ENCODE assay signal across 8 cellular contexts in genomic region chr4:185203380-185204237, GRCh38. TPM values are rescaled to one million over a fixed set of nuclear protein-coding genes. Genes with fewer than 3 reads are reported as not detected.
A peak's percentile ranks its signal among the peaks of the same experiment; 100 is the strongest.
DNase-seq lines count a peak whose midpoint lies in the region; ATAC-seq and TF ChIP-seq lines count a peak whose summit lies in the region.

Gene CFAP97 (minus strand): TSS chr4:185204000. CDS start chr4:185191196, 12,804 bp downstream.

- no peaks in the 10 kb centered on the region for H3K36me3 ChIP-seq in KMS-11 (ENCODE audit: insufficient read depth)
- H3K36me3 ChIP-seq in neuronal stem cell (replicated peaks in 1 of 2; ENCODE audit: control insufficient read depth in 2 of 2, insufficient read depth in 2 of 2, low read length in 2 of 2): peaks cover 0 to 14% of the 10 kb centered on the region in 2 donors

- H4K20me1 ChIP-seq in KMS-11 (ENCODE audit: insufficient read depth): no peaks in the 10 kb centered on the region

- peak within 1 kb of the TSS; percentile 90 for H2AFZ ChIP-seq in KMS-11 (ENCODE audit: low read depth)
- H2AFZ ChIP-seq in neuronal stem cell (ENCODE audit: low read length): peak within 1 kb of the TSS; percentile 97

- H2AK5ac ChIP-seq in neuronal stem cell (ENCODE audit: low read depth, low read length): peak within 1 kb of the TSS; percentile 37

- peak within 1 kb of the TSS; percentile 87 for H2BK120ac ChIP-seq in neuronal stem cell (ENCODE audit: low read depth, low read length)

- peak within 1 kb of the TSS; percentile 85 for H3K23ac ChIP-seq in neuronal stem cell (ENCODE audit: low read depth, low read length, poor library complexity)

- DNase-seq in EH (ENCODE audit: low read depth) (peak; percentile 93), SK-MEL-5 (ENCODE audit: low read depth, low spot score) (peak; percentile 91), foreskin melanocyte (peak; percentile 84), neuronal stem cell (ENCODE audit: low spot score) (peak; percentile 52), stromal cell of bone marrow (ENCODE audit: low read depth) (peak; percentile 87)
- DNase-seq in activated naive CD4-positive, alpha-beta T cell (lab: John Stamatoyannopoulos, UW): peak; percentile 39 to 76 (median 54)

- H3K4ac ChIP-seq in neuronal stem cell (ENCODE audit: low read length): peak within 1 kb of the TSS; percentile 37

- H2BK15ac ChIP-seq in neuronal stem cell (ENCODE audit: low read length): peak within 1 kb of the TSS; percentile 49

- H3K4me1 ChIP-seq in KMS-11 (ENCODE audit: low read depth, poor library complexity, severe bottlenecking): peaks cover 35% of the 10 kb centered on the region
- H3K4me1 ChIP-seq in neuronal stem cell (ENCODE audit: control insufficient read depth in 2 of 2, insufficient read depth in 1 of 2, low read depth in 1 of 2, low read length in 2 of 2): peaks cover 6 to 10% of the 10 kb centered on the region in 2 donors

- peak within 1 kb of the TSS; percentile 98 for H3K18ac ChIP-seq in neuronal stem cell (ENCODE audit: low read length)

- H4K91ac ChIP-seq in neuronal stem cell (ENCODE audit: low read depth, low read length, poor library complexity): no peak within 1 kb of the TSS

- no peaks in the 10 kb centered on the region for H3K27me3 ChIP-seq in KMS-11 (ENCODE audit: insufficient read depth, low read depth)
- no peaks in the 10 kb centered on the region for H3K27me3 ChIP-seq in neuronal stem cell (ENCODE audit: control insufficient read depth in 3 of 3, insufficient read depth in 3 of 3, low read depth in 1 of 3, low read length in 3 of 3)

- no CpG with 5 or more reads among the region's 105 CpGs for WGBS in neuronal stem cell (ENCODE audit: extremely low coverage in 2 of 2, insufficient read length in 2 of 2, insufficient replicate concordance in 1 of 2), 2 donors

- H2BK5ac ChIP-seq in neuronal stem cell (ENCODE audit: low read length): no peak within 1 kb of the TSS

- no peak within 1 kb of the TSS for H4K8ac ChIP-seq in neuronal stem cell (ENCODE audit: low read depth, low read length)

- H3K79me1 ChIP-seq in neuronal stem cell (ENCODE audit: low read depth, low read length): peaks cover 3% of the 10 kb centered on the region

- in situ Hi-C loops in SK-MEL-5 (cut with HindIII; ENCODE audit: low pct_unique_long_range_greater_than_20kb, low sequenced_read_pairs): no loop called here

- ATAC-seq in GM21619 (IDR thresholded peaks at IDR 0.05; ENCODE audit: unreplicated experiment): peak; percentile 73

- H3K4me2 ChIP-seq in KMS-11 (peak within 1 kb of the TSS; percentile 97), neuronal stem cell (ENCODE audit: insufficient read depth, low read length, poor library complexity, severe bottlenecking) (peak within 1 kb of the TSS; percentile 87)

- H2BK12ac ChIP-seq in neuronal stem cell (ENCODE audit: low read length): peak within 1 kb of the TSS; percentile 63

- H3K9ac ChIP-seq in KMS-11 (peak within 1 kb of the TSS; percentile 99), neuronal stem cell (ENCODE audit: low read depth, low read length, poor library complexity) (peak within 1 kb of the TSS; percentile 90)

- peak within 1 kb of the TSS; percentile 75 for H3K14ac ChIP-seq in neuronal stem cell (ENCODE audit: low read length)

- no peaks in the 10 kb centered on the region for H3K9me3 ChIP-seq in neuronal stem cell (replicated peaks in 1 of 2; ENCODE audit: control insufficient read depth in 2 of 2, insufficient read depth in 1 of 2, low read depth in 1 of 2, low read length in 2 of 2)

- H3K4me3 ChIP-seq in KMS-11 (IDR thresholded peaks at IDR 0.05; ENCODE audit: insufficient read depth, low read depth, low read length) (no peak within 1 kb of the TSS), neuronal stem cell (ENCODE audit: low read length in 2 of 2) (peak within 1 kb of the TSS; percentile 62 to 93)

- peaks cover 44% of the 10 kb centered on the region for H3K79me2 ChIP-seq in KMS-11 (ENCODE audit: insufficient read depth, low read depth)

- H3K27ac ChIP-seq in KMS-11 (peak within 1 kb of the TSS; percentile 95), neuronal stem cell (replicated peaks; ENCODE audit: low read length) (no peak within 1 kb of the TSS)

- TF ChIP-seq CTCF in KMS-11 (conservative IDR thresholded peaks at IDR 0.05; ENCODE audit: low read depth, low read length): no peak

RNA-seq across cellular contexts. Expression of gene CFAP97, which starts in this region (rescaled TPM):
- 73.5 and 74.9 TPM in 2 replicates for total RNA-seq in SK-MEL-5 (2014; rRNA removed; shearing (Covaris generic))
- polyA plus RNA-seq in SK-MEL-5 (2015; cell fraction: cytosol; rRNA removed): 37.6 and 44.8 TPM in 2 replicates
- polyA plus RNA-seq in SK-MEL-5 (2015; cell fraction: nucleus; rRNA removed): 27.8 TPM in 2 replicates
- polyA plus RNA-seq in neuronal stem cell (2013, experiment 1 of 2): 47.3 TPM
- 51.5 TPM for polyA plus RNA-seq in neuronal stem cell (2013, experiment 2 of 2)
